Comparison of ENCODE assay signal across 35 cellular contexts in genomic region chr4:151376540-151376939, GRCh38.
"Had no signal": no experiment of that assay in that cellular context is flagged by ENCODE, and none has a peak within 500 bp of the region (broad histone marks: within the 10 kb centered on the region; RNA-seq: fewer than 3 reads in every experiment).

No MANE protein-coding gene starts in this region.

- H3K9me3 ChIP-seq: MG63 had no signal

- H3K4me3 ChIP-seq: MG63 had no signal

- DNase-seq: Karpas-422, Kasumi-1, MG63, MM.1S, MV-4-11, NCI-H1048, NCI-H1092, NCI-H1092 treated with DMSO at 0.1 percent for 48 hours, NCI-H1105, NCI-H1105 treated with DMSO at 0.1 percent for 48 hours, NCI-H1417, NCI-H1417 treated with DMSO at 0.1 percent for 48 hours, NCI-H1436, NCI-H1436 treated with DMSO at 0.1 percent for 48 hours, NCI-H146, NCI-H1694, NCI-H1694 treated with DMSO at 0.1 percent for 48 hours, NCI-H187, NCI-H187 treated with DMSO at 0.1 percent for 48 hours, NCI-H1930, NCI-H2029, NCI-H2029 treated with DMSO at 0.1 percent for 48 hours, NCI-H2081, NCI-H2081 treated with DMSO at 0.1 percent for 48 hours, NCI-H2107, NCI-H2171, NCI-H2171 treated with DMSO at 0.1 percent for 48 hours, NCI-H2227 treated with DMSO at 0.1 percent for 48 hours, NCI-H226, NCI-H345, NCI-H446, NCI-H446 treated with DMSO at 0.1 percent for 48 hours, NCI-H510A, NCI-H510A treated with DMSO at 0.1 percent for 48 hours, NCI-H524 had no signal

- H3K36me3 ChIP-seq: MG63 had no signal

- H3K27me3 ChIP-seq: MG63 had no signal
